25 cellular contexts compared by ENCODE assay signal in genomic region chr2:196949116-196949515, GRCh38. TPM values are rescaled to one million over a fixed set of nuclear protein-coding genes. Genes with fewer than 3 reads are reported as not detected.
DNase-seq lines count a peak whose midpoint lies in the region; ATAC-seq, FAIRE-seq and TF ChIP-seq lines count a peak whose summit lies in the region.
"Had no signal": no experiment of that assay in that cellular context is flagged by ENCODE, and none has a peak within 500 bp of the region (broad histone marks: within the 10 kb centered on the region; RNA-seq: fewer than 3 reads in every experiment).

No MANE protein-coding gene starts in this region.

- H3K27me3 ChIP-seq in DND-41 (ENCODE audit: insufficient read depth, low read length, poor library complexity) (no peaks in the 10 kb centered on the region), HCT116 (ENCODE audit: insufficient read depth, low read length) (no peaks in the 10 kb centered on the region), bronchial epithelial cell (ENCODE audit: control insufficient read depth, insufficient read depth, low read length) (no peaks in the 10 kb centered on the region), psoas muscle (ENCODE audit: insufficient read depth in 3 of 3, low read length in 2 of 3) (no peaks in the 10 kb centered on the region)
- H3K27me3 ChIP-seq: SJCRH30 had no signal

- intact Hi-C loops in HCT116 (cut with micrococcal nuclease) (no loop called here), psoas muscle (cut with DNase I) (no loop called here)

- POLR2A ChIA-PET in HCT116 (lab: Charles Lee), result no interaction called here

- no TSS peak for BruUV-seq in HCT116 (replicated peaks; lab: Mats Ljungman, UMichigan)

- FAIRE-seq in bronchial epithelial cell (lab: Jason Lieb, UNC), result peak; percentile 66
- FAIRE-seq: GM18507, H54, HTR-8/SVneo had no signal

- H2AFZ ChIP-seq in DND-41 (ENCODE audit: low read depth, low read length) (no peak overlapping the region), HCT116 (ENCODE audit: low read depth, low read length, poor library complexity, severe bottlenecking) (no peak overlapping the region)

- H3K9me3 ChIP-seq in DND-41 (ENCODE audit: insufficient read depth, low read length, severe bottlenecking) (no peaks in the 10 kb centered on the region), HCT116 (ENCODE audit: control insufficient read depth in 1 of 2, insufficient read depth in 1 of 2, low read depth in 1 of 2, low read length in 2 of 2) (no peaks in the 10 kb centered on the region), psoas muscle (no peaks in the 10 kb centered on the region)
- H3K9me3 ChIP-seq: Caco-2, SJCRH30 had no signal

- 50 to 53% (median 51%) methylated on average over 5 of the region's 5 CpGs for WGBS in psoas muscle, 3 donors

- H4K20me1 ChIP-seq in DND-41 (ENCODE audit: insufficient read depth, low read length), result no peaks in the 10 kb centered on the region
- no peaks in the 10 kb centered on the region for H4K20me1 ChIP-seq in HCT116 (ENCODE audit: insufficient read depth)

- RAD21 ChIA-PET in HCT116 (lab: Charles Lee; ENCODE audit: low non-redundant PET in 1 of 2, low total read pairs in 2 of 2, uncharacterized antibody in 2 of 2, unreplicated experiment in 2 of 2), result no interaction called here

- no peaks in the 10 kb centered on the region for H3K9me3 Mint-ChIP-seq in type B pancreatic cell
- H3K9me3 Mint-ChIP-seq: CD8-positive, alpha-beta T cell; HFFc6; T-cell had no signal

- no peak overlapping the region for H3K4me3 Mint-ChIP-seq in type B pancreatic cell
- H3K4me3 Mint-ChIP-seq: B cell; CD8-positive, alpha-beta T cell; HFFc6; T-cell had no signal

- H3K4me3 ChIP-seq in DND-41 (ENCODE audit: low read depth in 1 of 2, low read length in 2 of 2) (no peak overlapping the region), HCT116 (replicated peaks in 1 of 2; ENCODE audit: low read depth in 1 of 2, low read length in 2 of 2) (no peak overlapping the region), bronchial epithelial cell (ENCODE audit: low read depth, low read length) (no peak overlapping the region), psoas muscle (no peak overlapping the region)
- H3K4me3 ChIP-seq: SJCRH30 had no signal

- H3K4me1 ChIP-seq in DND-41 (ENCODE audit: insufficient read depth, low read length) (peaks cover 4% of the 10 kb centered on the region; the same call in 1 of the 2 replicates), HCT116 (ENCODE audit: control insufficient read depth in 1 of 2, insufficient read depth in 2 of 2, low read length in 2 of 2) (no peaks in the 10 kb centered on the region), psoas muscle (no peaks in the 10 kb centered on the region)
- H3K4me1 ChIP-seq: SJCRH30 had no signal

- CTCF ChIA-PET in HCT116 (lab: Charles Lee), result no interaction called here

- H3K36me3 ChIP-seq in DND-41 (ENCODE audit: insufficient read depth, low read length) (no peaks in the 10 kb centered on the region), HCT116 (ENCODE audit: control insufficient read depth in 1 of 2, insufficient read depth in 2 of 2, low read length in 2 of 2) (no peaks in the 10 kb centered on the region), bronchial epithelial cell (ENCODE audit: control insufficient read depth, insufficient read depth, low read length) (no peaks in the 10 kb centered on the region), psoas muscle (ENCODE audit: insufficient read depth in 1 of 2, low read depth in 1 of 2) (no peaks in the 10 kb centered on the region)
- H3K36me3 ChIP-seq: SJCRH30 had no signal

- H3K9ac ChIP-seq in DND-41 (ENCODE audit: low read depth, low read length) (no peak overlapping the region), HCT116 (ENCODE audit: low read length) (no peak overlapping the region)

- H3K36me3 Mint-ChIP-seq in type B pancreatic cell, result no peaks in the 10 kb centered on the region
- H3K36me3 Mint-ChIP-seq: CD8-positive, alpha-beta T cell; T-cell had no signal

- H3K9me2 ChIP-seq in HCT116 (ENCODE audit: insufficient read depth), result no peaks in the 10 kb centered on the region

- H3K27ac Mint-ChIP-seq in type B pancreatic cell, result no peak overlapping the region
- H3K27ac Mint-ChIP-seq: B cell; CD8-positive, alpha-beta T cell; HFFc6; T-cell had no signal

- TF ChIP-seq CTCF in DND-41 (IDR thresholded peaks at IDR 0.05; ENCODE audit: borderline replicate concordance, extremely low read depth, low read length, poor library complexity, severe bottlenecking), result no peak
- TF ChIP-seq CTCF in HCT116 (IDR thresholded peaks at IDR 0.05 in 2 of 3, conservative IDR thresholded peaks at IDR 0.05 in 1 of 3; ENCODE audit: borderline replicate concordance in 1 of 3, insufficient read depth in 1 of 3, low read depth in 2 of 3, low read length in 2 of 3), result no peak
- no peak for TF ChIP-seq CTCF in bronchial epithelial cell (IDR thresholded peaks at IDR 0.05; ENCODE audit: insufficient read depth, low read length, severe bottlenecking)
- no peak for TF ChIP-seq CTCF in psoas muscle (IDR thresholded peaks at IDR 0.05)
- TF ChIP-seq CTCF in type B pancreatic cell (conservative IDR thresholded peaks at IDR 0.05), result no peak

- peaks cover 5% of the 10 kb centered on the region for H3K4me1 Mint-ChIP-seq in type B pancreatic cell (ENCODE audit: unreplicated experiment)
- H3K4me1 Mint-ChIP-seq: B cell, T-cell had no signal

- H3K27ac ChIP-seq in DND-41 (ENCODE audit: low read length) (no peak overlapping the region), HCT116 (ENCODE audit: low read depth, low read length) (no peak overlapping the region), psoas muscle (no peak overlapping the region)
- H3K27ac ChIP-seq: C4-2B, SJCRH30 had no signal

- no peak for TF ChIP-seq POLR2A in HCT116 (IDR thresholded peaks at IDR 0.05; ENCODE audit: borderline replicate concordance, extremely low read depth, insufficient read depth, insufficient read length)

- H3K4me2 ChIP-seq in DND-41 (ENCODE audit: insufficient read depth, low read length) (no peak overlapping the region), HCT116 (ENCODE audit: low read length) (no peak overlapping the region)

- no peak for TF ChIP-seq RAD21 in HCT116 (IDR thresholded peaks at IDR 0.05; ENCODE audit: low read depth)

- DNase-seq in DND-41, result peak; percentile 43
- no peak for DNase-seq in HCT116 (ENCODE audit: low read depth, low spot score)
- DNase-seq in NCI-H69 (lab: John Stamatoyannopoulos, UW), result peak; percentile 21
- no peak for DNase-seq in bronchial epithelial cell (ENCODE audit: low read depth)
- no peak for DNase-seq in psoas muscle
- no peak for DNase-seq in epidermal melanocyte (ENCODE audit: insufficient read length, low spot score)
- DNase-seq in type B pancreatic cell (ENCODE audit: extremely low spot score, unreplicated experiment), result no peak
- DNase-seq: Caco-2; CD8-positive, alpha-beta T cell; HFFc6; KG1; NCI-H1092; NCI-H1417 treated with DMSO at 0.1 percent for 48 hours; NCI-H1694 treated with DMSO at 0.1 percent for 48 hours; NCI-H2081; NCI-H446; NCI-H524 treated with DMSO at 0.1 percent for 48 hours; SJCRH30; T-cell had no signal

- ATAC-seq in DND-41 (ENCODE audit: insufficient read depth, low read depth) (peak; percentile 82), HCT116 (peak; percentile 40; the same call in 1 of the 2 replicates), psoas muscle (no peak)
- ATAC-seq: CD8-positive, alpha-beta T cell; Right ventricle myocardium inferior; T-cell had no signal

- H3K79me2 ChIP-seq in DND-41 (ENCODE audit: insufficient read depth, low read length), result no peaks in the 10 kb centered on the region
- H3K79me2 ChIP-seq in HCT116 (ENCODE audit: insufficient read depth, low read length), result no peaks in the 10 kb centered on the region

- no peaks in the 10 kb centered on the region for H3K27me3 Mint-ChIP-seq in type B pancreatic cell

TF ChIP-seq in HCT116, 20 proteins besides CTCF, POLR2A, EP300 and RAD21 (continues in another document):
- no peak for TF ChIP-seq CEBPB (IDR thresholded peaks at IDR 0.05; ENCODE audit: low read depth)
- no peak for TF ChIP-seq MAX (IDR thresholded peaks at IDR 0.05)
- no peak for TF ChIP-seq ZNF274 (IDR thresholded peaks at IDR 0.05; ENCODE audit: low read depth, low read length)
- TF ChIP-seq ZBTB33 (IDR thresholded peaks at IDR 0.05; ENCODE audit: extremely low read depth, insufficient replicate concordance, low read length), result no peak
- TF ChIP-seq FOSL1 (IDR thresholded peaks at IDR 0.05; ENCODE audit: low read depth), result no peak
- no peak for TF ChIP-seq TCF7L2 (IDR thresholded peaks at IDR 0.05; ENCODE audit: borderline replicate concordance, extremely low read depth, insufficient read depth, insufficient read length)

RNA-seq across cellular contexts. Expression of gene PGAP1, which starts 22.6 kb away (rescaled TPM):
- total RNA-seq in HCT116 (2021; ENCODE audit: unreplicated experiment), result 7.1 TPM
- 0.55 and 0.64 TPM in 2 replicates for polyA plus RNA-seq in HCT116 (2012)
- total RNA-seq in bronchial epithelial cell, result 6.1 and 8.3 TPM in 2 replicates
- 1 to 10 TPM; 2.2 to 5.2 (median 3.0) TPM for total RNA-seq in psoas muscle
- polyA plus RNA-seq in psoas muscle, result 1 to 10 TPM in 1 of 3 donors, under 1 TPM in 2; 0.57 to 1.6 (median 0.59) TPM
- 16.2 and 45.1 TPM in 2 replicates for total RNA-seq in type B pancreatic cell (ENCODE audit: low replicate concordance)

Comparison
In these comparisons a context has a peak if more than half of its experiments do, and no peak if none do; other contexts are left out.
1. ATAC-seq: peak in DND-41 (single experiment) and HCT116 (single experiment); none in psoas muscle (0 of 4).
2. DNase-seq: peak in DND-41 (single experiment) and NCI-H69 (single experiment); none in HCT116 (single experiment), bronchial epithelial cell (single experiment), psoas muscle (0 of 2), epidermal melanocyte (single experiment) and type B pancreatic cell (single experiment).